In genomic region chr15:57578288-57578900, GRCh38 we compare ENCODE assay signal across 20 cellular contexts. TPM values are rescaled to one million over a fixed set of nuclear protein-coding genes. Genes with fewer than 3 reads are reported as not detected.
"Had no signal": no experiment of that assay in that cellular context is flagged by ENCODE, and none has a peak within 500 bp of the region (broad histone marks: within the 10 kb centered on the region; RNA-seq: fewer than 3 reads in every experiment).

No MANE protein-coding gene starts in this region.

- H3K27me3 ChIP-seq: body of pancreas, heart right ventricle, left lung, neural progenitor cell, ovary, sigmoid colon, uterus had no signal

- H3K4me1 ChIP-seq: gastroesophageal sphincter, left lung, neural progenitor cell, uterus had no signal

- H3K27ac Mint-ChIP-seq: activated CD4-positive, alpha-beta T cell treated with anti-CD3 and anti-CD28 coated beads, Interleukin-2, amount 10 ng/mL, durations not matched to agents 7 days and 5 days; activated naive CD4-positive, alpha-beta T cell treated with anti-CD3 and anti-CD28 coated beads, Interleukin-2, amount 50 U/mL, for 72 hours; activated T-cell treated with anti-CD3 and anti-CD28 coated beads, Interleukin-2, amount 50 U/mL, for 72 hours; effector memory CD8-positive, alpha-beta T cell; neural progenitor cell had no signal

- H3K36me3 ChIP-seq: gastroesophageal sphincter, heart right ventricle, left lung, neural progenitor cell, ovary, sigmoid colon, stomach, thoracic aorta, uterus had no signal

- H3K9me3 ChIP-seq: body of pancreas, uterus had no signal

- H3K4me3 Mint-ChIP-seq: activated CD4-positive, alpha-beta T cell treated with anti-CD3 and anti-CD28 coated beads, Interleukin-2, amount 10 ng/mL, durations not matched to agents 7 days and 5 days; activated T-cell treated with anti-CD3 and anti-CD28 coated beads, Interleukin-2, amount 50 U/mL, for 72 hours; effector memory CD8-positive, alpha-beta T cell; neural progenitor cell had no signal

- H3K36me3 Mint-ChIP-seq: neural progenitor cell had no signal

- H3K4me1 Mint-ChIP-seq: activated CD4-positive, alpha-beta T cell treated with anti-CD3 and anti-CD28 coated beads, Interleukin-2, amount 10 ng/mL, durations not matched to agents 7 days and 5 days; neural progenitor cell had no signal

- H3K4me3 ChIP-seq: body of pancreas, gastroesophageal sphincter, heart right ventricle, left lung, neural progenitor cell, ovary, sigmoid colon, stomach, thoracic aorta, uterus had no signal

- H3K27ac ChIP-seq: body of pancreas, gastroesophageal sphincter, neural progenitor cell, ovary, sigmoid colon, stomach, thoracic aorta had no signal

- DNase-seq: activated CD4-positive, alpha-beta T cell treated with anti-CD3 and anti-CD28 coated beads, Interleukin-2, amount 10 ng/mL, durations not matched to agents 7 days and 5 days; activated gamma-delta T cell; activated T-cell treated with anti-CD3 and anti-CD28 coated beads, Interleukin-2, amount 50 U/mL, for 72 hours; amniotic stem cell; body of pancreas; central memory CD4-positive, alpha-beta T cell; cortex of kidney; effector memory CD8-positive, alpha-beta T cell; heart right ventricle; ovary; sigmoid colon; stimulated activated CD4-positive, alpha-beta T cell treated with anti-CD3 and anti-CD28 coated beads, Interleukin-1b, Interleukin-23, amount 100 ng/mL, for 48 hours; stomach; SW 1271; uterus had no signal

- ATAC-seq: activated naive CD4-positive, alpha-beta T cell treated with anti-CD3 and anti-CD28 coated beads, Interleukin-2, amount 50 U/mL, for 72 hours; activated T-cell treated with anti-CD3 and anti-CD28 coated beads, Interleukin-2, amount 50 U/mL, for 72 hours; body of pancreas; effector memory CD8-positive, alpha-beta T cell; gastroesophageal sphincter; left lung had no signal

RNA-seq across cellular contexts. Expression of gene MYZAP, which starts 13.3 kb away (rescaled TPM):
- total RNA-seq: activated CD4-positive, alpha-beta T cell treated with anti-CD3 and anti-CD28 coated beads, Interleukin-2, amount 10 ng/mL, durations not matched to agents 7 days and 5 days had no signal
